2 cellular contexts compared by ENCODE assay signal in genomic region chr20:64082821-64083379, GRCh38.
TF ChIP-seq lines count a peak whose summit lies in the region.

No MANE protein-coding gene starts in this region.

TF ChIP-seq in HepG2, 621 proteins besides CTCF, POLR2A, EP300 and RAD21 (continues in another document):
- TF ChIP-seq HBP1 (CRISPR knock-in tag; IDR thresholded peaks at IDR 0.05; ENCODE audit: low read depth), result no peak
- TF ChIP-seq ZNF563 (CRISPR knock-in tag; IDR thresholded peaks at IDR 0.05), result no peak
- no peak for TF ChIP-seq ZIK1 (CRISPR knock-in tag; IDR thresholded peaks at IDR 0.05; ENCODE audit: borderline replicate concordance, low read depth)
- TF ChIP-seq ZNF704 (CRISPR knock-in tag; IDR thresholded peaks at IDR 0.05; ENCODE audit: borderline replicate concordance), result no peak
- no peak; the same call in 1 of the 2 replicates for TF ChIP-seq NR1H2 (CRISPR knock-in tag; IDR thresholded peaks at IDR 0.05; ENCODE audit: borderline replicate concordance, low read depth)
- TF ChIP-seq ZNF280B (CRISPR knock-in tag; IDR thresholded peaks at IDR 0.05; ENCODE audit: borderline replicate concordance), result 0 out of 2 replicates have a peak, but pooled peaks have one; percentile 64
- 0 out of 2 replicates have a peak, but pooled peaks have one; percentile 3 for TF ChIP-seq ELF3 (CRISPR knock-in tag; IDR thresholded peaks at IDR 0.05)
- TF ChIP-seq ZNF841 (CRISPR knock-in tag; IDR thresholded peaks at IDR 0.05; ENCODE audit: borderline replicate concordance), result no peak
- no peak for TF ChIP-seq ZNF766 (CRISPR knock-in tag; IDR thresholded peaks at IDR 0.05; ENCODE audit: borderline replicate concordance)
- no peak for TF ChIP-seq ZNF557 (CRISPR knock-in tag; IDR thresholded peaks at IDR 0.05)
- 0 out of 2 replicates have a peak, but pooled peaks have one; percentile 14 for TF ChIP-seq TMF1 (CRISPR knock-in tag; IDR thresholded peaks at IDR 0.05; ENCODE audit: low read depth)
- no peak for TF ChIP-seq ZNF143 (CRISPR knock-in tag; IDR thresholded peaks at IDR 0.05)
- 0 out of 2 replicates have a peak, but pooled peaks have one; percentile 42 for TF ChIP-seq HES4 (CRISPR knock-in tag; IDR thresholded peaks at IDR 0.05; ENCODE audit: borderline replicate concordance)
- TF ChIP-seq NR2F2 (IDR thresholded peaks at IDR 0.05; ENCODE audit: borderline replicate concordance, low read depth), result no peak
- no peak for TF ChIP-seq ZNF232 (CRISPR knock-in tag; IDR thresholded peaks at IDR 0.05; ENCODE audit: borderline replicate concordance)
- no peak for TF ChIP-seq SMARCC2 (IDR thresholded peaks at IDR 0.05)
- no peak for TF ChIP-seq SNAI1 (CRISPR knock-in tag; IDR thresholded peaks at IDR 0.05; ENCODE audit: borderline replicate concordance)
- TF ChIP-seq ZNF138 (CRISPR knock-in tag; IDR thresholded peaks at IDR 0.05; ENCODE audit: low read depth), result no peak
- TF ChIP-seq SAP130 (CRISPR knock-in tag; IDR thresholded peaks at IDR 0.05; ENCODE audit: low read depth), result no peak
- TF ChIP-seq ZHX1 (CRISPR knock-in tag; IDR thresholded peaks at IDR 0.05; ENCODE audit: low read depth), result no peak
- TF ChIP-seq ZNF652 (CRISPR knock-in tag; IDR thresholded peaks at IDR 0.05; ENCODE audit: borderline replicate concordance, low read depth), result no peak
- 0 out of 2 replicates have a peak, but pooled peaks have one; percentile 12 for TF ChIP-seq SIN3A (IDR thresholded peaks at IDR 0.05; ENCODE audit: borderline replicate concordance, low read depth, low read length)
- TF ChIP-seq SRSF1 (optimal IDR thresholded peaks at IDR 0.05; ENCODE audit: low read depth, low read length), result peak; percentile 23
- TF ChIP-seq NFE2L2 (IDR thresholded peaks at IDR 0.05; ENCODE audit: low read length), result no peak

TF ChIP-seq in GM12891, 5 proteins besides CTCF, POLR2A, EP300 and RAD21:
- TF ChIP-seq SPI1 (IDR thresholded peaks at IDR 0.05; ENCODE audit: low read depth, low read length) (no peak), POU2F2 (IDR thresholded peaks at IDR 0.05; ENCODE audit: low read depth, low read length) (no peak), POLR2AphosphoS5 (IDR thresholded peaks at IDR 0.05; ENCODE audit: low read depth, low read length) (no peak), TAF1 (IDR thresholded peaks at IDR 0.05; ENCODE audit: low read depth, low read length) (no peak), PAX5 (IDR thresholded peaks at IDR 0.05; ENCODE audit: insufficient read depth, low read length, severe bottlenecking) (no peak)
TF ChIP-seq in GM12891: peak in this region for 0.
